Comparison of ENCODE assay signal across 16 cellular contexts in the genomic region with DNA sequence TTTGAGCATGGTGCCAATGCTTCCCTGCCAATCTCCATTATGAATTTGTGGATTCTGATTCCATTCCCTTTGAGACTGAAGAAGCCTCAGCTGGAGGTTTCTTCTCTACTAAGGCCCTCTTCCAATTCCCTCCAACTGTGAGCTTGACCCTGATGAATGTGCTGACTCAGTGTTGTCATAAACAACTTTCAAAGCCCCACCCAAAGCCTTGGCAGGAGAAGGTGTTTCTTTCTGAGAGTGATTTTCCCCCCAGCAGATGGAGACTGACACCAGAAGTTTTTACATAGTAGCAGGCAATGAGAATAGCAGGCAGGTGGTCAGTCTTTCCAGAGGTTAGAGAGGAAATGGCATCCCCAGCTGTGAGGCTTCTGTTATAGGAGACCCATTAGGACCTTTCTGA. TPM values are rescaled to one million over a fixed set of nuclear protein-coding genes. Genes with fewer than 3 reads are reported as not detected.
DNase-seq lines count a peak whose midpoint lies in the region; ATAC-seq and TF ChIP-seq lines count a peak whose summit lies in the region.
"Had no signal": no experiment of that assay in that cellular context is flagged by ENCODE, and none has a peak within 500 bp of the region (broad histone marks: within the 10 kb centered on the region; RNA-seq: fewer than 3 reads in every experiment).

No MANE protein-coding gene starts in this region.

- no peaks in the 10 kb centered on the region for H3K36me3 Mint-ChIP-seq in natural killer cell treated with Interleukin-12 subunit alpha and Interleukin-12 subunit beta and Interleukin-15 and Interleukin-18, amount 100 ng/mL, for 72 hours

- H3K9me3 Mint-ChIP-seq in natural killer cell treated with Interleukin-12 subunit alpha and Interleukin-12 subunit beta and Interleukin-15 and Interleukin-18, amount 100 ng/mL, for 72 hours, result no peaks in the 10 kb centered on the region
- H3K9me3 Mint-ChIP-seq: activated CD4-positive, alpha-beta T cell treated with anti-CD3 and anti-CD28 coated beads, Interleukin-2, amount 10 ng/mL, durations not matched to agents 7 days and 5 days; activated T-helper 1 cell treated with anti-CD3 and anti-CD28 coated beads, Interleukin-12 subunit alpha, Interleukin-12 subunit beta, Interleukin-2, Interleukin-4 antibody, amounts not matched to agents 30 ng/mL and 10 ng/mL and 1 ng/mL, durations not matched to agents 14 hours and 24 hours and 36 hours; brain had no signal

- H3K4me3 ChIP-seq in mammary epithelial cell (replicated peaks in 1 of 3; ENCODE audit: insufficient read depth in 1 of 3, low read depth in 2 of 3, low read length in 3 of 3), result no peak overlapping the region
- H3K4me3 ChIP-seq: GM12878 had no signal

- ATAC-seq in HG02588 (IDR thresholded peaks at IDR 0.05; ENCODE audit: unreplicated experiment), result no peak
- ATAC-seq in HG02763 (IDR thresholded peaks at IDR 0.05; ENCODE audit: unreplicated experiment), result no peak
- ATAC-seq in natural killer cell treated with Interleukin-12 subunit alpha and Interleukin-12 subunit beta and Interleukin-15 and Interleukin-18, amount 100 ng/mL, for 72 hours, result no peak
- ATAC-seq: GM12878 had no signal

- H3K4me2 ChIP-seq in mammary epithelial cell (ENCODE audit: insufficient read depth, low read depth, low read length), result no peak overlapping the region

- H3K4me1 ChIP-seq in mammary epithelial cell (ENCODE audit: insufficient read depth, low read length), result no peaks in the 10 kb centered on the region

- no peaks in the 10 kb centered on the region for H3K4me1 Mint-ChIP-seq in natural killer cell treated with Interleukin-12 subunit alpha and Interleukin-12 subunit beta and Interleukin-15 and Interleukin-18, amount 100 ng/mL, for 72 hours (ENCODE audit: low read depth in 2 of 2)
- H3K4me1 Mint-ChIP-seq: brain had no signal

- H3K27ac Mint-ChIP-seq in natural killer cell treated with Interleukin-12 subunit alpha and Interleukin-12 subunit beta and Interleukin-15 and Interleukin-18, amount 100 ng/mL, for 72 hours, result no peak overlapping the region
- H3K27ac Mint-ChIP-seq: activated CD4-positive, alpha-beta T cell treated with anti-CD3 and anti-CD28 coated beads, Interleukin-2, amount 10 ng/mL, durations not matched to agents 7 days and 5 days; activated T-helper 1 cell treated with anti-CD3 and anti-CD28 coated beads, Interleukin-12 subunit alpha, Interleukin-12 subunit beta, Interleukin-2, Interleukin-4 antibody, amounts not matched to agents 30 ng/mL and 10 ng/mL and 1 ng/mL, durations not matched to agents 14 hours and 24 hours and 36 hours had no signal

- H3K36me3 ChIP-seq in mammary epithelial cell (ENCODE audit: insufficient read depth, low read length), result no peaks in the 10 kb centered on the region

- in situ Hi-C loops in mammary epithelial cell (cut with MboI; ENCODE audit: low sequenced_read_pairs in 2 of 2), result no loop called here

- BruUV-seq in mammary epithelial cell (replicated peaks; lab: Mats Ljungman, UMichigan), result no TSS peak

- H2AFZ ChIP-seq in mammary epithelial cell (ENCODE audit: low read depth, low read length), result no peak overlapping the region

- DNase-seq in A172 (ENCODE audit: low spot score) (peak; percentile 37), HCEC 1CT (peak; percentile 36), mammary epithelial cell (peak; percentile 18), iPS-NIHi7 (ENCODE audit: extremely low spot score) (peak; percentile 42), NCI-H774 (lab: John Stamatoyannopoulos, UW) (no peak)
- DNase-seq in natural killer cell treated with Interleukin-12 subunit alpha and Interleukin-12 subunit beta and Interleukin-15 and Interleukin-18, amount 100 ng/mL, for 72 hours (ENCODE audit: low spot score), result no peak
- DNase-seq: activated CD4-positive, alpha-beta T cell treated with anti-CD3 and anti-CD28 coated beads, Interleukin-2, amount 10 ng/mL, durations not matched to agents 7 days and 5 days; NCI-H1105; NCI-H524 treated with DMSO at 0.1 percent for 48 hours; T-helper 2 cell had no signal

- no peaks in the 10 kb centered on the region for H3K27me3 Mint-ChIP-seq in natural killer cell treated with Interleukin-12 subunit alpha and Interleukin-12 subunit beta and Interleukin-15 and Interleukin-18, amount 100 ng/mL, for 72 hours
- H3K27me3 Mint-ChIP-seq: activated CD4-positive, alpha-beta T cell treated with anti-CD3 and anti-CD28 coated beads, Interleukin-2, amount 10 ng/mL, durations not matched to agents 7 days and 5 days; brain had no signal

- intact Hi-C loops in mammary epithelial cell (cut with micrococcal nuclease), result no loop called here

- H3K27me3 ChIP-seq in mammary epithelial cell (ENCODE audit: insufficient read depth, low read length), result no peaks in the 10 kb centered on the region

- dilution Hi-C loops in mammary epithelial cell (cut with HindIII; ENCODE audit: low sequenced_read_pairs), result no loop called here

- no peaks in the 10 kb centered on the region for H3K9me3 ChIP-seq in mammary epithelial cell (replicated peaks; ENCODE audit: insufficient read depth, low read length)

- no peaks in the 10 kb centered on the region for H3K79me2 ChIP-seq in mammary epithelial cell (ENCODE audit: insufficient read depth, low read length)

- H3K4me3 Mint-ChIP-seq in natural killer cell treated with Interleukin-12 subunit alpha and Interleukin-12 subunit beta and Interleukin-15 and Interleukin-18, amount 100 ng/mL, for 72 hours, result no peak overlapping the region
- H3K4me3 Mint-ChIP-seq: activated CD4-positive, alpha-beta T cell treated with anti-CD3 and anti-CD28 coated beads, Interleukin-2, amount 10 ng/mL, durations not matched to agents 7 days and 5 days; activated T-helper 1 cell treated with anti-CD3 and anti-CD28 coated beads, Interleukin-12 subunit alpha, Interleukin-12 subunit beta, Interleukin-2, Interleukin-4 antibody, amounts not matched to agents 30 ng/mL and 10 ng/mL and 1 ng/mL, durations not matched to agents 14 hours and 24 hours and 36 hours; brain had no signal

- H3K9ac ChIP-seq in mammary epithelial cell (ENCODE audit: insufficient read depth, low read length), result no peak overlapping the region

- no peak overlapping the region for H3K27ac ChIP-seq in mammary epithelial cell (ENCODE audit: insufficient read depth, low read depth, low read length)
- H3K27ac ChIP-seq: RWPE1 had no signal

- CTCF ChIA-PET in mammary epithelial cell (lab: Charles Lee; ENCODE audit: low non-redundant PET), result no interaction called here

- no peaks in the 10 kb centered on the region for H4K20me1 ChIP-seq in mammary epithelial cell (ENCODE audit: insufficient read depth, low read length)

- TF ChIP-seq CTCF in mammary epithelial cell (conservative IDR thresholded peaks at IDR 0.05 in 1 of 2, IDR thresholded peaks at IDR 0.05 in 1 of 2; ENCODE audit: extremely low read depth in 1 of 2, insufficient read depth in 1 of 2, low read depth in 1 of 2, low read length in 2 of 2), result peak in 1 of 2 donors; percentile 3

RNA-seq across cellular contexts. Expression of gene OCRL, which starts 53.1 kb away (rescaled TPM):
- 9.7 and 10.1 TPM in 2 replicates for total RNA-seq in A172 (2014; rRNA removed; shearing (Covaris generic))
- total RNA-seq in mammary epithelial cell, result 10 to 100 TPM; 25.0 to 30.8 TPM
- 19.7 TPM for polyA plus RNA-seq in mammary epithelial cell
- 21.3 TPM for polyA minus RNA-seq in mammary epithelial cell
- 1 to 10 TPM; 3.5 to 4.9 TPM for total RNA-seq in natural killer cell treated with Interleukin-12 subunit alpha and Interleukin-12 subunit beta and Interleukin-15 and Interleukin-18, amount 100 ng/mL, for 72 hours

Comparison
In these comparisons a context has a peak if more than half of its experiments do, and no peak if none do; other contexts are left out.
1. DNase-seq: peak in A172 (single experiment), HCEC 1CT (single experiment), mammary epithelial cell (single experiment) and iPS-NIHi7 (single experiment); none in NCI-H774 (single experiment) and natural killer cell treated with Interleukin-12 subunit alpha and Interleukin-12 subunit beta and Interleukin-15 and Interleukin-18, amount 100 ng/mL, for 72 hours (single experiment).